Comparison of ENCODE assay signal across 10 cellular contexts in the genomic region with DNA sequence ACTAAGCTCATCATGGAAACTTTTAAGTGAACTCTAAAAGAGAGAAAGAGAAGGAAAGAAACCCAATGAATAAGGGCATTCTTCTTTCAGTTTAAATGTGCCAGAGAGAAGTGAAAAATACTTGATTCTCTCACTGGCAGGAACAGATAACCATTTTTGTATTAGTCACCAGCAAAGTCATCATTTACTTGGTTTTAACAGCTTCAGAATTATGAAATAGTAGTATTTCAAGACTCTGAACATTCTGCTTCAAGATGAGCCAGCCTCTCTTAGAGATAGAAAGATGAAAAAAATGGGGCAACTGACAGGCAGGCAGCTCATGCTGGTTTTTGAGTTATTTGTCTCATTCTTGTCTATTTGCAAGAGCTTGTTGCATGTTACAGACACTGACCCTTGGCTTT.
A peak's percentile ranks its signal among the peaks of the same experiment; 100 is the strongest.
DNase-seq lines count a peak whose midpoint lies in the region; ATAC-seq lines count a peak whose summit lies in the region.
"Had no signal": no experiment of that assay in that cellular context is flagged by ENCODE, and none has a peak within 500 bp of the region (broad histone marks: within the 10 kb centered on the region; RNA-seq: fewer than 3 reads in every experiment).

No MANE protein-coding gene starts in this region.

- no peaks in the 10 kb centered on the region for H3K36me3 Mint-ChIP-seq in stimulated activated memory B cell treated with anti-CD40 and anti-IgM and Interleukin-4, amounts not matched to agents 10 μg/mL and 1 μg/mL and 100 μg/mL, for 72 hours
- H3K36me3 Mint-ChIP-seq: activated naive CD8-positive, alpha-beta T cell had no signal

- peaks cover 6% of the 10 kb centered on the region for H3K9me3 Mint-ChIP-seq in stimulated activated memory B cell treated with anti-CD40 and anti-IgM and Interleukin-4, amounts not matched to agents 10 μg/mL and 1 μg/mL and 100 μg/mL, for 72 hours

- H3K27me3 Mint-ChIP-seq in stimulated activated memory B cell treated with anti-CD40 and anti-IgM and Interleukin-4, amounts not matched to agents 10 μg/mL and 1 μg/mL and 100 μg/mL, for 72 hours, result no peaks in the 10 kb centered on the region

- no peak overlapping the region for H3K4me3 Mint-ChIP-seq in stimulated activated memory B cell treated with anti-CD40 and anti-IgM and Interleukin-4, amounts not matched to agents 10 μg/mL and 1 μg/mL and 100 μg/mL, for 72 hours
- H3K4me3 Mint-ChIP-seq: activated naive CD8-positive, alpha-beta T cell had no signal

- H3K4me1 Mint-ChIP-seq in stimulated activated memory B cell treated with anti-CD40 and anti-IgM and Interleukin-4, amounts not matched to agents 10 μg/mL and 1 μg/mL and 100 μg/mL, for 72 hours, result peaks cover 45% of the 10 kb centered on the region

- peak overlapping the region; percentile 64 for H3K27ac Mint-ChIP-seq in stimulated activated memory B cell treated with anti-CD40 and anti-IgM and Interleukin-4, amounts not matched to agents 10 μg/mL and 1 μg/mL and 100 μg/mL, for 72 hours
- H3K27ac Mint-ChIP-seq: activated naive CD8-positive, alpha-beta T cell had no signal

- DNase-seq in AG08396 (ENCODE audit: low spot score) (peak; percentile 28), amniotic epithelial cell (ENCODE audit: low read depth) (peak; percentile 99), islet precursor cell (no peak), NCI-H82 treated with DMSO at 0.1 percent for 48 hours (lab: John Stamatoyannopoulos, UW; ENCODE audit: unreplicated experiment) (no peak)
- DNase-seq in stimulated activated CD4-positive, alpha-beta T cell treated with anti-CD3 and anti-CD28 coated beads, Interleukin-2, amount 100 ng/mL, for 48 hours, result no peak
- DNase-seq: right lobe of liver had no signal

- peak; percentile 57 for ATAC-seq in GM19328 (IDR thresholded peaks at IDR 0.05; ENCODE audit: unreplicated experiment)
- peak; percentile 89 for ATAC-seq in HG03432 (IDR thresholded peaks at IDR 0.05; ENCODE audit: unreplicated experiment)
- peak; percentile 77 for ATAC-seq in stimulated activated memory B cell treated with anti-CD40 and anti-IgM and Interleukin-4, amounts not matched to agents 10 μg/mL and 1 μg/mL and 100 μg/mL, for 72 hours

Comparison
In these comparisons a context has a peak if more than half of its experiments do, and no peak if none do; other contexts are left out.
1. DNase-seq: peak in AG08396 (single experiment) and amniotic epithelial cell (single experiment); none in stimulated activated CD4-positive, alpha-beta T cell treated with anti-CD3 and anti-CD28 coated beads, Interleukin-2, amount 100 ng/mL, for 48 hours (0 of 2), islet precursor cell (single experiment) and NCI-H82 treated with DMSO at 0.1 percent for 48 hours (single experiment).
2. Peak in every context shown above with its lines, with median percentiles within 50 percentile points of each other: ATAC-seq.